ENCODE assay signal across 8 cellular contexts in genomic region chr17:51166198-51166986, GRCh38. TPM values are rescaled to one million over a fixed set of nuclear protein-coding genes. Genes with fewer than 3 reads are reported as not detected.
DNase-seq lines count a peak whose midpoint lies in the region; ATAC-seq and TF ChIP-seq lines count a peak whose summit lies in the region.

NME2 (plus strand) TSS chr17:51166411; CDS start chr17:51166831, 420 bp downstream.

- peak; percentile 90 for ATAC-seq in GM18909 (IDR thresholded peaks at IDR 0.05; ENCODE audit: poor library complexity, unreplicated experiment)
- peak; percentile 82 for ATAC-seq in HG03159 (IDR thresholded peaks at IDR 0.05; ENCODE audit: unreplicated experiment)

- H3K4me1 ChIP-seq in duodenal mucosa (ENCODE audit: control insufficient read depth in 1 of 2, insufficient read depth in 2 of 2, low read length in 2 of 2) = peaks cover 8 to 21% of the 10 kb centered on the region in 2 donors

- H3K27ac ChIP-seq in duodenal mucosa (ENCODE audit: low read depth, low read length) = peak within 1 kb of the TSS; percentile 94

- peak within 1 kb of the TSS; percentile 80 to 99 for H3K9ac ChIP-seq in duodenal mucosa (ENCODE audit: low read depth in 1 of 2, low read length in 2 of 2)

- no peaks in the 10 kb centered on the region for H3K27me3 ChIP-seq in duodenal mucosa (ENCODE audit: control insufficient read depth in 1 of 2, insufficient read depth in 2 of 2, low read length in 2 of 2)

- no peak for TF ChIP-seq POLR2A in lower leg skin (IDR thresholded peaks at IDR 0.05)

- DNase-seq in Ammon's horn (ENCODE audit: low spot score) (peak; percentile 84), NCI-H524 (lab: John Stamatoyannopoulos, UW) (peak; percentile 89 to 92), lower leg skin (ENCODE audit: low spot score in 2 of 2) (peak; percentile 82 to 97)
- peak; percentile 43 to 52 for DNase-seq in activated CD4-positive, alpha-beta T cell treated with anti-CD3 and anti-CD28 coated beads, Interleukin-2, amount 50 U/mL, for 4 hours
- DNase-seq in stimulated activated CD4-positive, alpha-beta T cell treated with anti-CD3 and anti-CD28 coated beads, Interleukin-4, amount 100 ng/mL, for 48 hours (ENCODE audit: low read depth in 2 of 2) = peak; percentile 56 to 72

- intact Hi-C loops in lower leg skin (cut with DNase I; ENCODE audit: low total_unique reads) = no loop called here

- H3K36me3 ChIP-seq in duodenal mucosa (ENCODE audit: control insufficient read depth in 1 of 2, insufficient read depth in 2 of 2, low read length in 2 of 2) = peaks cover 11 to 38% of the 10 kb centered on the region in 2 donors

- no peaks in the 10 kb centered on the region for H3K9me3 ChIP-seq in duodenal mucosa (ENCODE audit: control insufficient read depth in 1 of 2, low read length in 2 of 2)

- H3K4me3 ChIP-seq in duodenal mucosa (ENCODE audit: low read depth in 1 of 2, low read length in 2 of 2) (peak within 1 kb of the TSS; percentile 73 to 95), lower leg skin (ENCODE audit: low read depth, poor library complexity, severe bottlenecking) (peak within 1 kb of the TSS; percentile 69)

- no peak for TF ChIP-seq CTCF in lower leg skin (IDR thresholded peaks at IDR 0.05)

- 0 to 1% methylated on average over 28 to 81 of the region's 98 CpGs for WGBS in lower leg skin, 2 donors

RNA-seq across cellular contexts. Expression of gene NME2, which starts in this region (rescaled TPM):
- 100 to 1,000 TPM; 338 to 534 (median 488) TPM for total RNA-seq in lower leg skin

Comparison
In these comparisons a context has a peak if more than half of its experiments do, and no peak if none do; other contexts are left out.
1. Peak in every context shown above with its lines: DNase-seq, ATAC-seq, H3K4me3 ChIP-seq and H3K27ac ChIP-seq.